Comparison of ENCODE assay signal across 19 cellular contexts in genomic region chr4:26692014-26692726, GRCh38.
A peak's percentile ranks its signal among the peaks of the same experiment; 100 is the strongest.
DNase-seq lines count a peak whose midpoint lies in the region; ATAC-seq, FAIRE-seq and TF ChIP-seq lines count a peak whose summit lies in the region.
"Had no signal": no experiment of that assay in that cellular context is flagged by ENCODE, and none has a peak within 500 bp of the region (broad histone marks: within the 10 kb centered on the region; RNA-seq: fewer than 3 reads in every experiment).

No MANE protein-coding gene starts in this region.

- H3K4me2 ChIP-seq in H1 (ENCODE audit: insufficient read depth in 1 of 2, low read depth in 2 of 2, low read length in 2 of 2): no peak overlapping the region
- H3K4me2 ChIP-seq in mesendoderm (ENCODE audit: low read length): no peak overlapping the region
- H3K4me2 ChIP-seq: KMS-11 had no signal

- TF ChIP-seq EP300 in H1 (IDR thresholded peaks at IDR 0.05; ENCODE audit: borderline replicate concordance in 1 of 2, low read depth in 2 of 2, low read length in 2 of 2): no peak

- no peak overlapping the region for H3K14ac ChIP-seq in H1 (ENCODE audit: insufficient read length)

- H3K79me2 ChIP-seq in H1 (ENCODE audit: control insufficient read depth in 1 of 2, insufficient read depth in 2 of 2, low read length in 2 of 2) (no peaks in the 10 kb centered on the region), mesendoderm (ENCODE audit: control insufficient read depth, insufficient read depth, low read length) (no peaks in the 10 kb centered on the region)

- no peak overlapping the region for H2BK15ac ChIP-seq in H1 (ENCODE audit: low read length)
- no peak overlapping the region for H2BK15ac ChIP-seq in mesendoderm (replicated peaks; ENCODE audit: low read depth)

- no peak overlapping the region for H4K8ac ChIP-seq in H1 (ENCODE audit: extremely low read depth, insufficient read depth, low read length)
- no peak overlapping the region for H4K8ac ChIP-seq in mesendoderm (ENCODE audit: low read depth, low read length)

- DNase-seq in GM03348 (ENCODE audit: low spot score) (peak; percentile 9), OCI-M1 (lab: John Stamatoyannopoulos, UW) (peak; percentile 73), H1 (ENCODE audit: low read depth in 1 of 2, low spot score in 2 of 2) (peak in 1 of 2 experiments; percentile 5), mesendoderm (peak; percentile 60), GM19239 (ENCODE audit: insufficient read length, low spot score) (no peak), HTR-8/SVneo (ENCODE audit: insufficient read length, low spot score) (no peak)
- DNase-seq in activated effector memory CD4-positive, alpha-beta T cell treated with anti-CD3 and anti-CD28 coated beads, Interleukin-2, amount 50 U/mL, for 16 hours: no peak
- DNase-seq in activated CD8-positive, alpha-beta memory T cell treated with anti-CD3 and anti-CD28 coated beads, Interleukin-2, amount 10 ng/mL, durations not matched to agents 7 days and 5 days: no peak
- DNase-seq: central memory CD4-positive, alpha-beta T cell; effector CD8-positive, alpha-beta T cell; HCEC 1CT; hypothalamus; left ventricle myocardium superior; NCI-H2171; Peyer's patch; right lobe of liver had no signal

- H3K23ac ChIP-seq in H1 (ENCODE audit: insufficient read length) (no peak overlapping the region), mesendoderm (ENCODE audit: low read length) (no peak overlapping the region)

- no peak overlapping the region for H3K4me3 Mint-ChIP-seq in activated CD8-positive, alpha-beta memory T cell treated with anti-CD3 and anti-CD28 coated beads, Interleukin-2, amount 10 ng/mL, durations not matched to agents 7 days and 5 days
- H3K4me3 Mint-ChIP-seq: activated T-helper 1 cell treated with anti-CD3 and anti-CD28 coated beads, Interleukin-12 subunit alpha, Interleukin-12 subunit beta, Interleukin-2, Interleukin-4 antibody, amounts not matched to agents 30 ng/mL and 10 ng/mL and 1 ng/mL, durations not matched to agents 14 hours and 24 hours and 36 hours; B cell had no signal

- H3K4me3 ChIP-seq in H1 (ENCODE audit: extremely low read depth in 1 of 4, insufficient read depth in 2 of 4, low read depth in 3 of 4, low read length in 4 of 4) (no peak overlapping the region), mesendoderm (ENCODE audit: low read length) (no peak overlapping the region)
- H3K4me3 ChIP-seq: Peyer's patch, right lobe of liver had no signal

- CTCF ChIA-PET in H1 (lab: Charles Lee; ENCODE audit: partially characterized antibody): interaction anchor here (1.1 to 1.8 kb wide), 2 partner anchors 9 to 318 kb away, joined by 3 to 6 read pairs; no protein-coding TSS in a partner anchor
- CTCF ChIA-PET in activated CD8-positive, alpha-beta memory T cell treated with anti-CD3 and anti-CD28 coated beads, Interleukin-2, amount 10 ng/mL, durations not matched to agents 7 days and 5 days (lab: Charles Lee): no interaction called here

- POLR2A ChIA-PET in H1 (lab: Charles Lee; ENCODE audit: partially characterized antibody): no interaction called here

- H3K36me3 ChIP-seq in H1 (ENCODE audit: control insufficient read depth in 2 of 4, insufficient read depth in 4 of 4, low read length in 3 of 4) (peaks cover 0 to 3% (median 0%) of the 10 kb centered on the region in 4 experiments; a peak in 1 of 8 replicates), mesendoderm (ENCODE audit: control insufficient read depth, insufficient read depth, low read length) (no peaks in the 10 kb centered on the region)
- H3K36me3 ChIP-seq: Peyer's patch, right lobe of liver had no signal

- H3K4me1 ChIP-seq in H1 (replicated peaks in 1 of 4; ENCODE audit: control insufficient read depth in 3 of 4, insufficient read depth in 4 of 4, low read length in 3 of 4) (no peaks in the 10 kb centered on the region), mesendoderm (ENCODE audit: control insufficient read depth, low read depth, low read length) (no peaks in the 10 kb centered on the region)
- H3K4me1 ChIP-seq: Peyer's patch, right lobe of liver had no signal

- no peaks in the 10 kb centered on the region for H3K79me1 ChIP-seq in H1 (ENCODE audit: low read depth, low read length)
- H3K79me1 ChIP-seq in mesendoderm (ENCODE audit: low read length): no peaks in the 10 kb centered on the region

- H2BK12ac ChIP-seq in H1 (ENCODE audit: low read depth, low read length): peak overlapping the region; percentile 50; the same call in 1 of the 2 replicates

- no peak for TF ChIP-seq RAD21 in H1 (IDR thresholded peaks at IDR 0.05 in 1 of 2, conservative IDR thresholded peaks at IDR 0.05 in 1 of 2; ENCODE audit: low read depth in 2 of 2, low read length in 2 of 2)

- no peak overlapping the region for H2BK20ac ChIP-seq in H1 (ENCODE audit: low read length)

- no peak overlapping the region for H3K9ac ChIP-seq in H1 (replicated peaks in 1 of 4; ENCODE audit: extremely low read depth in 1 of 4, low read depth in 3 of 4, low read length in 3 of 4)
- H3K9ac ChIP-seq in mesendoderm (ENCODE audit: low read length): no peak overlapping the region
- H3K9ac ChIP-seq: KMS-11 had no signal

- peak overlapping the region; percentile 68; the same call in 1 of the 2 replicates for H2BK5ac ChIP-seq in H1 (ENCODE audit: low read depth, low read length)
- H2BK5ac ChIP-seq in mesendoderm (ENCODE audit: low read length): no peak overlapping the region

- H2BK120ac ChIP-seq in H1 (replicated peaks; ENCODE audit: low read depth, low read length): peak overlapping the region; percentile 28
- no peak overlapping the region for H2BK120ac ChIP-seq in mesendoderm (ENCODE audit: low read depth, low read length)

- H3K9me3 Mint-ChIP-seq in activated CD8-positive, alpha-beta memory T cell treated with anti-CD3 and anti-CD28 coated beads, Interleukin-2, amount 10 ng/mL, durations not matched to agents 7 days and 5 days (ENCODE audit: low read depth): no peaks in the 10 kb centered on the region

- H3K36me3 Mint-ChIP-seq in activated CD8-positive, alpha-beta memory T cell treated with anti-CD3 and anti-CD28 coated beads, Interleukin-2, amount 10 ng/mL, durations not matched to agents 7 days and 5 days: peaks cover 8% of the 10 kb centered on the region

- no peak overlapping the region for H3K27ac ChIP-seq in H1 (ENCODE audit: low read depth, low read length)
- H3K27ac ChIP-seq in mesendoderm (ENCODE audit: low read depth, low read length): no peak overlapping the region
- H3K27ac ChIP-seq: KMS-11, Peyer's patch, right lobe of liver had no signal

- H3K4ac ChIP-seq in H1 (replicated peaks; ENCODE audit: insufficient read length, low read depth, low read length) (no peak overlapping the region), mesendoderm (ENCODE audit: low read depth, low read length) (no peak overlapping the region)

- ATAC-seq in activated CD8-positive, alpha-beta memory T cell treated with anti-CD3 and anti-CD28 coated beads, Interleukin-2, amount 10 ng/mL, durations not matched to agents 7 days and 5 days: no peak
- ATAC-seq: left ventricle myocardium superior, right lobe of liver had no signal

- FAIRE-seq in H1 (lab: Jason Lieb, UNC) (no peak), GM19239 (lab: Jason Lieb, UNC) (no peak), HTR-8/SVneo (lab: Jason Lieb, UNC) (no peak)

- no peak for TF ChIP-seq CTCF in H1 (IDR thresholded peaks at IDR 0.05; ENCODE audit: control extremely low read depth in 1 of 3, insufficient read depth in 1 of 3, low read depth in 1 of 3, low read length in 3 of 3)

- peaks cover 12 to 13% of the 10 kb centered on the region in 2 experiments; a peak in 3 of 4 replicates for H3K9me3 ChIP-seq in H1 (ENCODE audit: insufficient read depth in 2 of 2, low read depth in 1 of 2, low read length in 1 of 2)
- H3K9me3 ChIP-seq: Peyer's patch, right lobe of liver had no signal

- no peak overlapping the region for H3K27ac Mint-ChIP-seq in activated CD8-positive, alpha-beta memory T cell treated with anti-CD3 and anti-CD28 coated beads, Interleukin-2, amount 10 ng/mL, durations not matched to agents 7 days and 5 days
- H3K27ac Mint-ChIP-seq: activated T-helper 1 cell treated with anti-CD3 and anti-CD28 coated beads, Interleukin-12 subunit alpha, Interleukin-12 subunit beta, Interleukin-2, Interleukin-4 antibody, amounts not matched to agents 30 ng/mL and 10 ng/mL and 1 ng/mL, durations not matched to agents 14 hours and 24 hours and 36 hours; B cell had no signal

- H3K27me3 ChIP-seq in H1 (replicated peaks in 1 of 4; ENCODE audit: control insufficient read depth in 3 of 4, extremely low read depth in 1 of 4, insufficient read depth in 3 of 4, low read length in 3 of 4) (no peaks in the 10 kb centered on the region), mesendoderm (ENCODE audit: insufficient read depth, low read length, poor library complexity) (no peaks in the 10 kb centered on the region)
- H3K27me3 ChIP-seq: Peyer's patch, right lobe of liver had no signal

- H2AK5ac ChIP-seq in H1 (ENCODE audit: low read depth, low read length) (no peak overlapping the region), mesendoderm (ENCODE audit: low read length) (no peak overlapping the region)

- no peaks in the 10 kb centered on the region for H4K20me1 ChIP-seq in H1 (replicated peaks in 1 of 2; ENCODE audit: control insufficient read depth in 1 of 2, insufficient read depth in 2 of 2, low read length in 2 of 2)

- no peaks in the 10 kb centered on the region for H3K23me2 ChIP-seq in H1 (ENCODE audit: low read depth, low read length)

- no peak overlapping the region for H4K5ac ChIP-seq in H1 (ENCODE audit: insufficient read length, low read depth, low read length)
- no peak overlapping the region for H4K5ac ChIP-seq in mesendoderm (ENCODE audit: low read length)

- H2AFZ ChIP-seq in H1 (ENCODE audit: low read length): no peak overlapping the region

- no peaks in the 10 kb centered on the region for H3K27me3 Mint-ChIP-seq in activated CD8-positive, alpha-beta memory T cell treated with anti-CD3 and anti-CD28 coated beads, Interleukin-2, amount 10 ng/mL, durations not matched to agents 7 days and 5 days
- H3K27me3 Mint-ChIP-seq: B cell had no signal

- 77% methylated on average over 4 of the region's 4 CpGs; no CpG with 5 or more reads in 1 of the 2 experiments for WGBS in H1 (ENCODE audit: extremely low coverage in 1 of 2, insufficient coverage in 1 of 2, insufficient read length in 1 of 2, insufficient replicate concordance in 2 of 2, low coverage in 1 of 2, low lambda C conversion rate in 2 of 2, missing lambda C conversion rate in 1 of 2), 2 experiments
- WGBS in mesendoderm (ENCODE audit: extremely low coverage, insufficient coverage, low lambda C conversion rate): no CpG with 5 or more reads among the region's 4 CpGs

- H3K56ac ChIP-seq in H1 (replicated peaks; ENCODE audit: insufficient read length, low read depth, low read length): no peak overlapping the region
- no peak overlapping the region for H3K56ac ChIP-seq in mesendoderm (ENCODE audit: low read length)

- no peak for TF ChIP-seq POLR2A in H1 (IDR thresholded peaks at IDR 0.05; ENCODE audit: control extremely low read depth in 1 of 2, low read depth in 2 of 2, low read length in 2 of 2)

- H4K91ac ChIP-seq in H1 (replicated peaks; ENCODE audit: insufficient read length, low read length): no peak overlapping the region

- no peak overlapping the region for H3K18ac ChIP-seq in H1 (ENCODE audit: extremely low read depth, low read length)
- no peak overlapping the region for H3K18ac ChIP-seq in mesendoderm (ENCODE audit: low read length)

- no peaks in the 10 kb centered on the region for H3K4me1 Mint-ChIP-seq in activated CD8-positive, alpha-beta memory T cell treated with anti-CD3 and anti-CD28 coated beads, Interleukin-2, amount 10 ng/mL, durations not matched to agents 7 days and 5 days
- H3K4me1 Mint-ChIP-seq: B cell had no signal

Comparison
In these comparisons a context has a peak if more than half of its experiments do, and no peak if none do; other contexts are left out.
1. DNase-seq: peak in GM03348 (single experiment), OCI-M1 (single experiment) and mesendoderm (single experiment); none in activated effector memory CD4-positive, alpha-beta T cell treated with anti-CD3 and anti-CD28 coated beads, Interleukin-2, amount 50 U/mL, for 16 hours (single experiment), GM19239 (single experiment), activated CD8-positive, alpha-beta memory T cell treated with anti-CD3 and anti-CD28 coated beads, Interleukin-2, amount 10 ng/mL, durations not matched to agents 7 days and 5 days (single experiment) and HTR-8/SVneo (single experiment).